ENCODE assay signal across 24 cellular contexts in genomic region chr1:40987439-40988276, GRCh38. TPM values are rescaled to one million over a fixed set of nuclear protein-coding genes. Genes with fewer than 3 reads are reported as not detected.
DNase-seq lines count a peak whose midpoint lies in the region; ATAC-seq and TF ChIP-seq lines count a peak whose summit lies in the region.
"Had no signal": no experiment of that assay in that cellular context is flagged by ENCODE, and none has a peak within 500 bp of the region (broad histone marks: within the 10 kb centered on the region; RNA-seq: fewer than 3 reads in every experiment).

No MANE protein-coding gene starts in this region.

- H3K27ac ChIP-seq in BLaER1 (peak overlapping the region; percentile 84), angular gyrus (ENCODE audit: low read depth, low read length) (peak overlapping the region; percentile 17), prostate gland (peak overlapping the region; percentile 15 to 16)
- H3K27ac ChIP-seq: neural progenitor cell, psoas muscle, SJSA1 had no signal

- H3K4me3 ChIP-seq in BLaER1 = no peak overlapping the region
- no peak overlapping the region for H3K4me3 ChIP-seq in prostate gland
- no peak overlapping the region for H3K4me3 ChIP-seq in HAP-1
- H3K4me3 ChIP-seq: BLaER1 treated with 17β-estradiol and CSF1 and Interleukin-3, amounts not matched to agents 10 nM and 100 nM; mucosa of descending colon; neural progenitor cell; psoas muscle; SJSA1; transverse colon had no signal

- in situ Hi-C loops in HAP-1 (cut with MboI; ENCODE audit: low sequenced_read_pairs) = no loop called here

- peak overlapping the region; percentile 96; the same call in 1 of the 2 replicates for H3K4me2 ChIP-seq in BLaER1
- H3K4me2 ChIP-seq: neural progenitor cell had no signal

- H3K36me3 ChIP-seq in BLaER1 (peaks cover 96% of the 10 kb centered on the region), prostate gland (peaks cover 0 to 5% of the 10 kb centered on the region in 2 donors), HAP-1 (replicated peaks) (peaks cover 95% of the 10 kb centered on the region)

- peaks cover 19% of the 10 kb centered on the region; the same call in 1 of the 2 replicates for H4K20me1 ChIP-seq in BLaER1

- no peaks in the 10 kb centered on the region for H3K9me3 ChIP-seq in BLaER1
- H3K9me3 ChIP-seq in prostate gland = no peaks in the 10 kb centered on the region
- no peaks in the 10 kb centered on the region for H3K9me3 ChIP-seq in HAP-1
- H3K9me3 ChIP-seq: BLaER1 treated with 17β-estradiol and CSF1 and Interleukin-3, amounts not matched to agents 10 nM and 100 nM; mucosa of descending colon; Peyer's patch; psoas muscle; SJSA1; transverse colon had no signal

- TF ChIP-seq POLR2A in prostate gland (IDR thresholded peaks at IDR 0.05) = no peak

- TF ChIP-seq CTCF in prostate gland (IDR thresholded peaks at IDR 0.05) = no peak

- ATAC-seq in left ventricle myocardium superior (peak; percentile 57), left colon (no peak), HG03175 (IDR thresholded peaks at IDR 0.05; ENCODE audit: unreplicated experiment) (no peak), GM18909 (IDR thresholded peaks at IDR 0.05; ENCODE audit: poor library complexity, unreplicated experiment) (no peak)
- ATAC-seq: activated T-helper 17 cell treated with anti-CD3 and anti-CD28 coated beads, Interleukin-2, amount 50 U/mL, for 72 hours; mucosa of descending colon; psoas muscle; stimulated activated naive B cell treated with anti-CD40 and anti-IgM and Interleukin-4, amounts not matched to agents 10 μg/mL and 1 μg/mL and 100 μg/mL, for 72 hours had no signal

- no peaks in the 10 kb centered on the region for H3K27me3 ChIP-seq in BLaER1
- H3K27me3 ChIP-seq in prostate gland (replicated peaks; ENCODE audit: insufficient read depth) = no peaks in the 10 kb centered on the region
- no peaks in the 10 kb centered on the region for H3K27me3 ChIP-seq in HAP-1 (ENCODE audit: low read depth)
- H3K27me3 ChIP-seq: BLaER1 treated with 17β-estradiol and CSF1 and Interleukin-3, amounts not matched to agents 10 nM and 100 nM; neural progenitor cell; Peyer's patch; SJSA1; transverse colon had no signal

- WGBS in prostate gland = 62% methylated on average over 9 of the region's 9 CpGs

- H3K4me1 ChIP-seq in BLaER1 = peaks cover 49% of the 10 kb centered on the region
- H3K4me1 ChIP-seq in prostate gland (replicated peaks) = no peaks in the 10 kb centered on the region
- no peaks in the 10 kb centered on the region for H3K4me1 ChIP-seq in HAP-1
- H3K4me1 ChIP-seq: neural progenitor cell, psoas muscle had no signal

- H3K9ac ChIP-seq in BLaER1 = no peak overlapping the region
- H3K9ac ChIP-seq: neural progenitor cell had no signal

- intact Hi-C loops in left ventricle myocardium superior (cut with micrococcal nuclease) = no loop called here
- intact Hi-C loops in prostate gland (cut with DNase I) = no loop called here
- intact Hi-C loops in left colon (cut with DNase I, micrococcal nuclease) = no loop called here

- DNase-seq in left ventricle myocardium superior = no peak
- DNase-seq in prostate gland (ENCODE audit: low spot score) = no peak
- DNase-seq in left colon = no peak
- no peak for DNase-seq in HAP-1 (ENCODE audit: low spot score in 2 of 2)
- DNase-seq: ACHN; GOT3; mucosa of descending colon; NCI-H1417; NCI-H2107; NCI-H524; psoas muscle; stimulated activated CD4-positive, alpha-beta T cell treated with anti-CD3 and anti-CD28 coated beads, Interleukin-2, amount 100 ng/mL, for 48 hours; stimulated activated naive B cell treated with anti-CD40 and anti-IgM and Interleukin-4, amounts not matched to agents 10 μg/mL and 1 μg/mL and 100 μg/mL, for 72 hours; transverse colon had no signal

RNA-seq across cellular contexts. Expression of gene CTPS1, which starts 8.2 kb away (rescaled TPM):
- 6.7 TPM for total RNA-seq in left ventricle myocardium superior
- 10 to 100 TPM in 1 of 2 donors, 1 to 10 TPM in 1; 8.9 to 56.5 TPM for total RNA-seq in prostate gland
- 10 to 100 TPM; 11.1 to 14.0 TPM for total RNA-seq in left colon

RNA-seq across cellular contexts. Expression of gene SLFNL1, which starts 33.9 kb away (rescaled TPM):
- total RNA-seq in left ventricle myocardium superior (0.37 TPM), prostate gland (1 to 10 TPM; 2.4 to 5.8 TPM), left colon (under 1 TPM; 0.25 to 0.61 TPM)
- total RNA-seq: Daoy had no signal

Comparison
In these comparisons a context has a peak if more than half of its experiments do, and no peak if none do; other contexts are left out.
1. H3K27ac ChIP-seq: peak in every context shown above with its lines; median percentile 84 in BLaER1; 17 in angular gyrus; 16 in prostate gland.